21 cellular contexts compared by ENCODE assay signal in genomic region chrX:148665001-148665400, GRCh38.
"Had no signal": no experiment of that assay in that cellular context is flagged by ENCODE, and none has a peak within 500 bp of the region (broad histone marks: within the 10 kb centered on the region; RNA-seq: fewer than 3 reads in every experiment).

No MANE protein-coding gene starts in this region.

- H3K27ac ChIP-seq: HL-60 had no signal

- ATAC-seq: SK-N-SH treated with all-trans-retinoic acid at 6 μM for 48 hours had no signal

- DNase-seq: KBM-7, MV-4-11, NCI-H1048, NCI-H1105, NCI-H1417, NCI-H1436 treated with DMSO at 0.1 percent for 48 hours, NCI-H1694 treated with DMSO at 0.1 percent for 48 hours, NCI-H1930, NCI-H2081, NCI-H2107, NCI-H2227 treated with DMSO at 0.1 percent for 48 hours, NCI-H446, NCI-H510A, NCI-H524 treated with DMSO at 0.1 percent for 48 hours, NCI-H69, NCI-H774, Right ventricle myocardium superior, RPMI8226, SIG-M5 had no signal
